ENCODE assay signal across 8 cellular contexts in the genomic region with DNA sequence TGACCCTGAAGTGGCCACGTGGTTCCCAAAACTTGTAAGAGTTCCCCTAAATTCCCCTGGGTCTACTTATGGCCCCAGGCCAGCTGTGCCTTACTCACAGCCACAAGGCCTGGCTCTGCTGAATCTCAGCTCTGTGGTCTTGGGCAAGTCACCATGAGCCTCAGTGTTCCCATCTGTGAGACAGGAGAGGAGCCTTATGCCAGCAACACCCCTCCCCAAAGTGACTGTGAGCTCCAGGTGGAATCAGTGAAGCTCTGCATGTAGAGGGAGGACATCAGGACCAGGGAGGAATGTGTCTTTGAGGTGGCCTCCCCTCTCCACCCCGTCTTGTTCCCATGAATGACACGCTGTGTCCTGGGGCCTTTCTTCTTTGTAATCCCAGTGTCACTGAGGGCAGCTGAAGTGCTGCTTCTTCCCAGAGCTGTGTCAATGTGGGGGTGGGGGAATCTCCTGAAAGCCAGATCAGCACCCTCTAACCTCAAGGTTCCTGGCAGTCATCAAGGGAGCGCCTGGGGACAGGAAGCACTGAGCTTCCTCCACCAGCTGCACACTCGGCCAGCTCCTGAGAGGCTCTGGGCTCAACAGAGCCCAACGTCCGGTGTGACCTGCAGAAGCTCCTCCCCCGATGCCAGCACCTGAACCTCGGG.
DNase-seq lines count a peak whose midpoint lies in the region; ATAC-seq and TF ChIP-seq lines count a peak whose summit lies in the region.

No MANE protein-coding gene starts in this region.

- POLR2A ChIA-PET in GM10248 (lab: Yijun Ruan, JAX), result interaction anchor here (0.9 to 2.8 kb wide), 4 partner anchors 9 to 405 kb away, joined by 3 to 8 read pairs (median 4); no protein-coding TSS in a partner anchor
- POLR2A ChIA-PET in activated CD8-positive, alpha-beta T cell treated with anti-CD3 and anti-CD28 coated beads for 36 hours (lab: Charles Lee), result interaction anchor here (0.7 to 2.8 kb wide), 11 partner anchors 11 to 59 kb away, joined by 3 to 8 read pairs (median 3); no protein-coding TSS in a partner anchor

- H3K4me3 ChIP-seq in uterus (no peak overlapping the region), coronary artery (no peak overlapping the region)

- intact Hi-C loops in activated CD8-positive, alpha-beta T cell treated with anti-CD3 and anti-CD28 coated beads for 36 hours (cut with micrococcal nuclease), result no loop called here
- intact Hi-C loops in uterus (cut with DNase I; ENCODE audit: low total_unique reads), result no loop called here

- no peaks in the 10 kb centered on the region for H3K36me3 ChIP-seq in uterus

- no peaks in the 10 kb centered on the region for H3K27me3 ChIP-seq in uterus

- ATAC-seq in activated CD8-positive, alpha-beta T cell treated with anti-CD3 and anti-CD28 coated beads for 36 hours, result peak; percentile 32

- TF ChIP-seq POLR2A in uterus (IDR thresholded peaks at IDR 0.05), result no peak

- no peak overlapping the region for H3K4me3 Mint-ChIP-seq in activated CD8-positive, alpha-beta T cell treated with anti-CD3 and anti-CD28 coated beads for 36 hours

- DNase-seq in GM10248 (ENCODE audit: extremely low spot score), result peak; percentile 69
- DNase-seq in GM20000 (ENCODE audit: low spot score), result peak; percentile 69
- peak; percentile 55 for DNase-seq in HK-2 (ENCODE audit: unreplicated experiment)
- DNase-seq in activated CD8-positive, alpha-beta T cell treated with anti-CD3 and anti-CD28 coated beads for 36 hours, result peak; percentile 62
- DNase-seq in iris pigment epithelial cell (ENCODE audit: low read depth), result peak; percentile 61
- peak; percentile 37 to 41 for DNase-seq in uterus
- no peak for DNase-seq in coronary artery (ENCODE audit: low spot score)
- DNase-seq in HPDE6-E6E7 (ENCODE audit: extremely low spot score), result no peak

- no peaks in the 10 kb centered on the region for H3K36me3 Mint-ChIP-seq in activated CD8-positive, alpha-beta T cell treated with anti-CD3 and anti-CD28 coated beads for 36 hours (ENCODE audit: low read depth)

- peaks cover 0 to 11% of the 10 kb centered on the region in 2 donors for H3K4me1 ChIP-seq in uterus

- peaks cover 6% of the 10 kb centered on the region for H3K9me3 Mint-ChIP-seq in activated CD8-positive, alpha-beta T cell treated with anti-CD3 and anti-CD28 coated beads for 36 hours

- TF ChIP-seq CTCF in GM10248 (IDR thresholded peaks at IDR 0.05; ENCODE audit: control extremely low read depth, extremely low read depth, low read depth, missing control alignments), result no peak
- TF ChIP-seq CTCF in GM20000 (IDR thresholded peaks at IDR 0.05; ENCODE audit: extremely low read depth, missing control alignments), result no peak
- TF ChIP-seq CTCF in activated CD8-positive, alpha-beta T cell treated with anti-CD3 and anti-CD28 coated beads for 36 hours (IDR thresholded peaks at IDR 0.05), result no peak
- TF ChIP-seq CTCF in uterus (IDR thresholded peaks at IDR 0.05), result no peak
- no peak for TF ChIP-seq CTCF in coronary artery (IDR thresholded peaks at IDR 0.05)

- peaks cover 73% of the 10 kb centered on the region for H3K4me1 Mint-ChIP-seq in activated CD8-positive, alpha-beta T cell treated with anti-CD3 and anti-CD28 coated beads for 36 hours (ENCODE audit: low read depth)

- no peaks in the 10 kb centered on the region for H3K9me3 ChIP-seq in uterus

- H3K27me3 Mint-ChIP-seq in activated CD8-positive, alpha-beta T cell treated with anti-CD3 and anti-CD28 coated beads for 36 hours, result peaks cover 2% of the 10 kb centered on the region

- no peak overlapping the region for H3K27ac ChIP-seq in uterus
- H3K27ac ChIP-seq in coronary artery, result peak overlapping the region in 1 of 2 donors; percentile 53

- peak overlapping the region; percentile 52 for H3K27ac Mint-ChIP-seq in activated CD8-positive, alpha-beta T cell treated with anti-CD3 and anti-CD28 coated beads for 36 hours

- CTCF ChIA-PET in GM10248 (lab: Yijun Ruan, JAX), result interaction anchor here (0.8 to 7.4 kb wide), 19 partner anchors 8 to 819 kb away, joined by 3 to 101 read pairs (median 4); partner anchors contain the start of gene TLE3
- CTCF ChIA-PET in activated CD8-positive, alpha-beta T cell treated with anti-CD3 and anti-CD28 coated beads for 36 hours (lab: Charles Lee), result interaction anchor here (0.8 to 4.5 kb wide), 17 partner anchors 8 to 1028 kb away, joined by 3 to 20 read pairs (median 4); no protein-coding TSS in a partner anchor

Comparison
In these comparisons a context has a peak if more than half of its experiments do, and no peak if none do; other contexts are left out.
1. DNase-seq: peak in GM10248 (single experiment), GM20000 (single experiment), HK-2 (single experiment), activated CD8-positive, alpha-beta T cell treated with anti-CD3 and anti-CD28 coated beads for 36 hours (single experiment), iris pigment epithelial cell (single experiment) and uterus (2 of 2); none in coronary artery (single experiment) and HPDE6-E6E7 (single experiment).